In genomic region chr1:13930151-13930550, GRCh38 we compare ENCODE assay signal across 11 cellular contexts.
DNase-seq lines count a peak whose midpoint lies in the region; ATAC-seq, FAIRE-seq and TF ChIP-seq lines count a peak whose summit lies in the region.
"Had no signal": no experiment of that assay in that cellular context is flagged by ENCODE, and none has a peak within 500 bp of the region (broad histone marks: within the 10 kb centered on the region; RNA-seq: fewer than 3 reads in every experiment).

No MANE protein-coding gene starts in this region.

- no peaks in the 10 kb centered on the region for H3K9me3 Mint-ChIP-seq in activated CD8-positive, alpha-beta T cell treated with anti-CD3 and anti-CD28 coated beads for 36 hours

- H3K27me3 Mint-ChIP-seq in activated CD8-positive, alpha-beta T cell treated with anti-CD3 and anti-CD28 coated beads for 36 hours, result peaks cover 7% of the 10 kb centered on the region

- H3K36me3 ChIP-seq in HCT116 (ENCODE audit: control insufficient read depth in 1 of 2, insufficient read depth in 2 of 2, low read length in 2 of 2) (no peaks in the 10 kb centered on the region), tibial nerve (no peaks in the 10 kb centered on the region)

- no peak overlapping the region for H3K27ac ChIP-seq in HCT116 (ENCODE audit: low read depth, low read length)
- H3K27ac ChIP-seq in tibial nerve, result no peak overlapping the region
- no peak overlapping the region for H3K27ac ChIP-seq in right cardiac atrium (ENCODE audit: low read length)
- H3K27ac ChIP-seq: testis had no signal

- ATAC-seq in HCT116 (peak; percentile 92), HG03571 (IDR thresholded peaks at IDR 0.05; ENCODE audit: unreplicated experiment) (no peak), GM18868 (IDR thresholded peaks at IDR 0.05; ENCODE audit: unreplicated experiment) (no peak), right cardiac atrium (no peak)
- ATAC-seq in activated CD8-positive, alpha-beta T cell treated with anti-CD3 and anti-CD28 coated beads for 36 hours, result no peak

- peak; percentile 37 for TF ChIP-seq CTCF in D721Med (IDR thresholded peaks at IDR 0.05; ENCODE audit: insufficient read depth, missing control alignments)
- peak; percentile 34 to 78 (median 75); a peak in 5 of 6 replicates for TF ChIP-seq CTCF in HCT116 (IDR thresholded peaks at IDR 0.05 in 2 of 3, conservative IDR thresholded peaks at IDR 0.05 in 1 of 3; ENCODE audit: borderline replicate concordance in 1 of 3, insufficient read depth in 1 of 3, low read depth in 2 of 3, low read length in 2 of 3)
- peak; percentile 12 for TF ChIP-seq CTCF in activated CD8-positive, alpha-beta T cell treated with anti-CD3 and anti-CD28 coated beads for 36 hours (IDR thresholded peaks at IDR 0.05)
- TF ChIP-seq CTCF in tibial nerve (IDR thresholded peaks at IDR 0.05), result no peak

- no peaks in the 10 kb centered on the region for H4K20me1 ChIP-seq in HCT116 (ENCODE audit: insufficient read depth)

- TF ChIP-seq RAD21 in HCT116 (IDR thresholded peaks at IDR 0.05; ENCODE audit: low read depth), result peak; percentile 35; the same call in 1 of the 2 replicates

- CTCF ChIA-PET in HCT116 (lab: Charles Lee), result no interaction called here
- CTCF ChIA-PET in activated CD8-positive, alpha-beta T cell treated with anti-CD3 and anti-CD28 coated beads for 36 hours (lab: Charles Lee), result interaction anchor here (0.8 to 1.0 kb wide), 2 partner anchors 8 to 264 kb away, joined by 3 read pairs; no protein-coding TSS in a partner anchor

- no peak overlapping the region for H3K4me3 ChIP-seq in HCT116 (replicated peaks in 1 of 2; ENCODE audit: low read depth in 1 of 2, low read length in 2 of 2)
- H3K4me3 ChIP-seq in tibial nerve, result no peak overlapping the region
- H3K4me3 ChIP-seq in right cardiac atrium (ENCODE audit: low read length), result no peak overlapping the region
- H3K4me3 ChIP-seq: testis had no signal

- H3K36me3 Mint-ChIP-seq in activated CD8-positive, alpha-beta T cell treated with anti-CD3 and anti-CD28 coated beads for 36 hours (ENCODE audit: low read depth), result no peaks in the 10 kb centered on the region

- no TSS peak for BruUV-seq in HCT116 (replicated peaks; lab: Mats Ljungman, UMichigan)

- no peak for FAIRE-seq in D721Med (lab: Jason Lieb, UNC)
- FAIRE-seq: H54 had no signal

- RAD21 ChIA-PET in HCT116 (lab: Charles Lee; ENCODE audit: low non-redundant PET in 1 of 2, low total read pairs in 2 of 2, uncharacterized antibody in 2 of 2, unreplicated experiment in 2 of 2), result no interaction called here

- H3K9ac ChIP-seq in HCT116 (ENCODE audit: low read length), result no peak overlapping the region

- H3K79me2 ChIP-seq in HCT116 (ENCODE audit: insufficient read depth, low read length), result no peaks in the 10 kb centered on the region

- H3K27me3 ChIP-seq in HCT116 (ENCODE audit: insufficient read depth, low read length), result peaks cover 4% of the 10 kb centered on the region; the same call in 1 of the 2 replicates
- H3K27me3 ChIP-seq in tibial nerve, result no peaks in the 10 kb centered on the region
- H3K27me3 ChIP-seq in right cardiac atrium (ENCODE audit: control insufficient read depth, insufficient read depth), result no peaks in the 10 kb centered on the region
- H3K27me3 ChIP-seq: testis had no signal

- no peaks in the 10 kb centered on the region for H3K9me2 ChIP-seq in HCT116 (ENCODE audit: insufficient read depth)

- WGBS in tibial nerve, 2 donors, result 36 to 54% methylated on average over 3 of the region's 3 CpGs
- 39% methylated on average over 3 of the region's 3 CpGs for WGBS in right cardiac atrium

- H3K4me1 Mint-ChIP-seq in activated CD8-positive, alpha-beta T cell treated with anti-CD3 and anti-CD28 coated beads for 36 hours (ENCODE audit: low read depth), result no peaks in the 10 kb centered on the region

- H3K4me3 Mint-ChIP-seq in activated CD8-positive, alpha-beta T cell treated with anti-CD3 and anti-CD28 coated beads for 36 hours, result no peak overlapping the region

- TF ChIP-seq POLR2A in HCT116 (IDR thresholded peaks at IDR 0.05; ENCODE audit: borderline replicate concordance, extremely low read depth, insufficient read depth, insufficient read length) (no peak), tibial nerve (IDR thresholded peaks at IDR 0.05) (no peak)

- H3K9me3 ChIP-seq in HCT116 (ENCODE audit: control insufficient read depth in 1 of 2, insufficient read depth in 1 of 2, low read depth in 1 of 2, low read length in 2 of 2) (no peaks in the 10 kb centered on the region), tibial nerve (no peaks in the 10 kb centered on the region), right cardiac atrium (ENCODE audit: control insufficient read depth, low read length) (no peaks in the 10 kb centered on the region)
- H3K9me3 ChIP-seq: testis had no signal

- H2AFZ ChIP-seq in HCT116 (ENCODE audit: low read depth, low read length, poor library complexity, severe bottlenecking), result peak overlapping the region; percentile 16

- POLR2A ChIA-PET in HCT116 (lab: Charles Lee), result no interaction called here
- POLR2A ChIA-PET in activated CD8-positive, alpha-beta T cell treated with anti-CD3 and anti-CD28 coated beads for 36 hours (lab: Charles Lee), result no interaction called here

- H3K4me2 ChIP-seq in HCT116 (ENCODE audit: low read length), result no peak overlapping the region

- DNase-seq in D721Med (ENCODE audit: insufficient read length, low spot score) (no peak), HCT116 (ENCODE audit: low read depth, low spot score) (peak; percentile 27), left kidney (ENCODE audit: low read depth, low spot score) (peak; percentile 26), tibial nerve (ENCODE audit: low spot score in 2 of 2) (no peak), right cardiac atrium (no peak)
- DNase-seq in activated CD8-positive, alpha-beta T cell treated with anti-CD3 and anti-CD28 coated beads for 36 hours, result peak; percentile 42
- DNase-seq: IMR-90, testis had no signal

- no peak overlapping the region for H3K27ac Mint-ChIP-seq in activated CD8-positive, alpha-beta T cell treated with anti-CD3 and anti-CD28 coated beads for 36 hours

- TF ChIP-seq EP300 in tibial nerve (IDR thresholded peaks at IDR 0.05), result no peak

- intact Hi-C loops in HCT116 (cut with micrococcal nuclease) (no loop called here), right cardiac atrium (cut with DNase I) (no loop called here)
- intact Hi-C loops in activated CD8-positive, alpha-beta T cell treated with anti-CD3 and anti-CD28 coated beads for 36 hours (cut with micrococcal nuclease), result no loop called here

- H3K4me1 ChIP-seq in HCT116 (ENCODE audit: control insufficient read depth in 1 of 2, insufficient read depth in 2 of 2, low read length in 2 of 2) (no peaks in the 10 kb centered on the region), tibial nerve (no peaks in the 10 kb centered on the region), right cardiac atrium (ENCODE audit: control insufficient read depth, insufficient read depth, low read length) (no peaks in the 10 kb centered on the region)
- H3K4me1 ChIP-seq: testis had no signal

TF ChIP-seq in HCT116, 20 proteins besides CTCF, POLR2A, EP300 and RAD21:
- TF ChIP-seq ZNF274 (IDR thresholded peaks at IDR 0.05; ENCODE audit: low read depth, low read length) (no peak), CBX3 (IDR thresholded peaks at IDR 0.05; ENCODE audit: low read depth) (0 out of 2 replicates have a peak, but pooled peaks have one; percentile 29), SRF (IDR thresholded peaks at IDR 0.05; ENCODE audit: low read depth) (no peak), SIN3A (IDR thresholded peaks at IDR 0.05; ENCODE audit: low read depth) (no peak)

Comparison
In these comparisons a context has a peak if more than half of its experiments do, and no peak if none do; other contexts are left out.
1. DNase-seq: peak in HCT116 (single experiment), activated CD8-positive, alpha-beta T cell treated with anti-CD3 and anti-CD28 coated beads for 36 hours (single experiment) and left kidney (single experiment); none in D721Med (single experiment), tibial nerve (0 of 2) and right cardiac atrium (0 of 3).
2. CTCF ChIP-seq: peak in D721Med (single experiment), HCT116 (3 of 3) and activated CD8-positive, alpha-beta T cell treated with anti-CD3 and anti-CD28 coated beads for 36 hours (single experiment); none in tibial nerve (0 of 5).